15 cellular contexts compared by ENCODE assay signal in the genomic region with DNA sequence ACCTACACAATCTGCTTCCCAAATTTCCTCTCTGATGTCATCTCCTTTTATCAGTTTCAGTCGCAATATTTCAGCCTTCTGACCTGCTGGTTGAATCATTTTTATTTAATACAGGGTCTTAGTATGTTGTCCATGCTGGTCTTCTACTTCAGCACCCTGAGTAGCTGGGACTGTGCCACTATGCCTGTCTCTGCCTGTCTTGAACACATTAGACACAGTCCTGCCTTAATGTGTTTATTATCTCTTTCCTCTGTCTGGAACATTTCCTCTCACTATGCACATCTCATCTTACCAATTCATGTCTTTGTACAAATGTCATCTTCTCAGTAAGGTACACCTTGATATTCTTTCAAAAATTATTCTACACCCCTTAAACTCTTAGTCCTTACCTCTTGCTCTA.
"Had no signal": no experiment of that assay in that cellular context is flagged by ENCODE, and none has a peak within 500 bp of the region (broad histone marks: within the 10 kb centered on the region; RNA-seq: fewer than 3 reads in every experiment).

No MANE protein-coding gene starts in this region.

- H3K27ac Mint-ChIP-seq: activated T-helper 1 cell treated with anti-CD3 and anti-CD28 coated beads, Interleukin-12 subunit alpha, Interleukin-12 subunit beta, Interleukin-2, Interleukin-4 antibody, amounts not matched to agents 30 ng/mL and 10 ng/mL and 1 ng/mL, durations not matched to agents 14 hours and 24 hours and 36 hours; brain; natural killer cell treated with Interleukin-12 subunit alpha and Interleukin-12 subunit beta and Interleukin-15 and Interleukin-18, amount 100 ng/mL, for 72 hours; stimulated activated memory B cell treated with anti-CD40 and anti-IgM and Interleukin-4, amounts not matched to agents 10 μg/mL and 1 μg/mL and 100 μg/mL, for 72 hours had no signal

- H3K4me1 Mint-ChIP-seq: brain; stimulated activated memory B cell treated with anti-CD40 and anti-IgM and Interleukin-4, amounts not matched to agents 10 μg/mL and 1 μg/mL and 100 μg/mL, for 72 hours had no signal

- H3K4me3 Mint-ChIP-seq: activated T-helper 1 cell treated with anti-CD3 and anti-CD28 coated beads, Interleukin-12 subunit alpha, Interleukin-12 subunit beta, Interleukin-2, Interleukin-4 antibody, amounts not matched to agents 30 ng/mL and 10 ng/mL and 1 ng/mL, durations not matched to agents 14 hours and 24 hours and 36 hours; brain; natural killer cell treated with Interleukin-12 subunit alpha and Interleukin-12 subunit beta and Interleukin-15 and Interleukin-18, amount 100 ng/mL, for 72 hours; stimulated activated memory B cell treated with anti-CD40 and anti-IgM and Interleukin-4, amounts not matched to agents 10 μg/mL and 1 μg/mL and 100 μg/mL, for 72 hours had no signal

- ATAC-seq: natural killer cell treated with Interleukin-12 subunit alpha and Interleukin-12 subunit beta and Interleukin-15 and Interleukin-18, amount 100 ng/mL, for 72 hours; stimulated activated memory B cell treated with anti-CD40 and anti-IgM and Interleukin-4, amounts not matched to agents 10 μg/mL and 1 μg/mL and 100 μg/mL, for 72 hours had no signal

- DNase-seq: activated CD4-positive, alpha-beta T cell treated with anti-CD3 and anti-CD28 coated beads, Interleukin-2, amount 50 U/mL, for 4 hours; activated CD4-positive, CD25-positive, alpha-beta regulatory T cell; activated naive CD4-positive, alpha-beta T cell treated with Interleukin-2 at 50 U/mL for 16 hours; cortex of kidney; effector CD4-positive, alpha-beta T cell; esophagus squamous epithelium; hippocampal formation; left ventricle myocardium inferior; stimulated activated CD4-positive, alpha-beta T cell treated with anti-CD3 and anti-CD28 coated beads, Interleukin-12 subunit alpha, Interleukin-12 subunit beta, amount 100 ng/mL, for 4 hours; stimulated activated CD4-positive, alpha-beta T cell treated with anti-CD3 and anti-CD28 coated beads, Interleukin-2, amount 100 ng/mL, for 24 hours; transverse colon had no signal

- H3K36me3 Mint-ChIP-seq: brain; natural killer cell treated with Interleukin-12 subunit alpha and Interleukin-12 subunit beta and Interleukin-15 and Interleukin-18, amount 100 ng/mL, for 72 hours; stimulated activated memory B cell treated with anti-CD40 and anti-IgM and Interleukin-4, amounts not matched to agents 10 μg/mL and 1 μg/mL and 100 μg/mL, for 72 hours had no signal

- H3K9me3 Mint-ChIP-seq: activated T-helper 1 cell treated with anti-CD3 and anti-CD28 coated beads, Interleukin-12 subunit alpha, Interleukin-12 subunit beta, Interleukin-2, Interleukin-4 antibody, amounts not matched to agents 30 ng/mL and 10 ng/mL and 1 ng/mL, durations not matched to agents 14 hours and 24 hours and 36 hours; natural killer cell treated with Interleukin-12 subunit alpha and Interleukin-12 subunit beta and Interleukin-15 and Interleukin-18, amount 100 ng/mL, for 72 hours; stimulated activated memory B cell treated with anti-CD40 and anti-IgM and Interleukin-4, amounts not matched to agents 10 μg/mL and 1 μg/mL and 100 μg/mL, for 72 hours had no signal

- H3K27me3 Mint-ChIP-seq: natural killer cell treated with Interleukin-12 subunit alpha and Interleukin-12 subunit beta and Interleukin-15 and Interleukin-18, amount 100 ng/mL, for 72 hours; stimulated activated memory B cell treated with anti-CD40 and anti-IgM and Interleukin-4, amounts not matched to agents 10 μg/mL and 1 μg/mL and 100 μg/mL, for 72 hours had no signal
